In the genomic region with DNA sequence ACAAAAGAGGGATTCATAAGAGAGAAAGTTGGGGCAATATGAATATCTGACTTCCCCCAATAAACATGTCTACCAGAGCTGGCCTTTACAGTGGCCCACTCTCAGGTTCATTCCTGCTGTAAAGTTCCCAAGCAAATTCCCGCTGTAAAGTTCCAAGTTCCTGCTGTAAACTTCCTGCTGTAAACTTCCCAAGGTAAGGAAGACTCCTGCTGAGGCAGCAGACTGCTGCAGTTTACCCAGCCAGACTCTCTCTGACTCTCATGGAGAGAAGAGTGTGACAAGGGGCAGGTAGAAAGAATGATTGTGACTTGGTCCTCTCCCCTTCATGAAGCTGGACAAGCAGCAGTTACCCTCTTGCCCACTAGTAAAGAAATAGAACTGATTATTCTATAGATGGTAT, we compare ENCODE assay signal across 23 cellular contexts.
A peak's percentile ranks its signal among the peaks of the same experiment; 100 is the strongest.
DNase-seq lines count a peak whose midpoint lies in the region; ATAC-seq, FAIRE-seq and TF ChIP-seq lines count a peak whose summit lies in the region.
"Had no signal": no experiment of that assay in that cellular context is flagged by ENCODE, and none has a peak within 500 bp of the region (broad histone marks: within the 10 kb centered on the region; RNA-seq: fewer than 3 reads in every experiment).

No MANE protein-coding gene starts in this region.

- H3K56ac ChIP-seq in H1 (replicated peaks; ENCODE audit: insufficient read length, low read depth, low read length) (no peak overlapping the region), mesendoderm (ENCODE audit: low read length) (no peak overlapping the region)

- H3K9me3 ChIP-seq in H1 (ENCODE audit: insufficient read depth in 2 of 2, low read depth in 1 of 2, low read length in 1 of 2), result no peaks in the 10 kb centered on the region
- H3K9me3 ChIP-seq: BE2C had no signal

- DNase-seq in HTR-8/SVneo (ENCODE audit: insufficient read length, low spot score) (no peak), H1 (ENCODE audit: low read depth in 1 of 2, low spot score in 2 of 2) (no peak), iPS DF 19.7 (ENCODE audit: low read depth, low spot score) (peak; percentile 7), mesendoderm (peak; percentile 46)
- DNase-seq: BE2C; C1 segment of cervical spinal cord; CD4-positive, CD25-positive, alpha-beta regulatory T cell; CD8-positive, alpha-beta memory T cell; COR-L47; DMS 273 treated with DMSO at 0.1 percent for 48 hours; DMS53; DND-41; EL; GM23248; H7; HFFc6 had no signal

- H3K79me1 ChIP-seq in H1 (ENCODE audit: low read depth, low read length) (no peaks in the 10 kb centered on the region), mesendoderm (ENCODE audit: low read length) (no peaks in the 10 kb centered on the region)

- H3K4me1 ChIP-seq in H1 (replicated peaks in 1 of 4; ENCODE audit: control insufficient read depth in 3 of 4, insufficient read depth in 4 of 4, low read length in 3 of 4) (no peaks in the 10 kb centered on the region), mesendoderm (ENCODE audit: control insufficient read depth, low read depth, low read length) (no peaks in the 10 kb centered on the region)
- H3K4me1 ChIP-seq: BE2C had no signal

- H3K18ac ChIP-seq in H1 (ENCODE audit: extremely low read depth, low read length) (no peak overlapping the region), mesendoderm (ENCODE audit: low read length) (no peak overlapping the region)

- TF ChIP-seq RAD21 in H1 (IDR thresholded peaks at IDR 0.05 in 1 of 2, conservative IDR thresholded peaks at IDR 0.05 in 1 of 2; ENCODE audit: low read depth in 2 of 2, low read length in 2 of 2), result no peak

- H4K8ac ChIP-seq in H1 (ENCODE audit: extremely low read depth, insufficient read depth, low read length), result no peak overlapping the region
- H4K8ac ChIP-seq in mesendoderm (ENCODE audit: low read depth, low read length), result no peak overlapping the region

- H3K4ac ChIP-seq in H1 (replicated peaks; ENCODE audit: insufficient read length, low read depth, low read length), result no peak overlapping the region
- no peak overlapping the region for H3K4ac ChIP-seq in mesendoderm (ENCODE audit: low read depth, low read length)

- no peak overlapping the region for H4K91ac ChIP-seq in H1 (replicated peaks; ENCODE audit: insufficient read length, low read length)

- H3K27me3 Mint-ChIP-seq in activated T-helper 17 cell treated with anti-CD3 and anti-CD28 coated beads, Interleukin-2, amount 50 U/mL, for 72 hours, result peaks cover 13% of the 10 kb centered on the region
- H3K27me3 Mint-ChIP-seq: CD4-positive, CD25-positive, alpha-beta regulatory T cell had no signal

- no peaks in the 10 kb centered on the region for H3K23me2 ChIP-seq in H1 (ENCODE audit: low read depth, low read length)

- TF ChIP-seq POLR2A in H1 (IDR thresholded peaks at IDR 0.05; ENCODE audit: control extremely low read depth in 1 of 2, low read depth in 2 of 2, low read length in 2 of 2), result no peak

- H2BK20ac ChIP-seq in H1 (ENCODE audit: low read length), result no peak overlapping the region

- TF ChIP-seq EP300 in H1 (IDR thresholded peaks at IDR 0.05; ENCODE audit: borderline replicate concordance in 1 of 2, low read depth in 2 of 2, low read length in 2 of 2), result no peak

- CTCF ChIA-PET in H1 (lab: Charles Lee; ENCODE audit: partially characterized antibody), result interaction anchor here (0.6 kb wide), 1 partner anchor 344 kb away, joined by 3 read pairs; no protein-coding TSS in a partner anchor

- H3K4me3 Mint-ChIP-seq in activated T-helper 17 cell treated with anti-CD3 and anti-CD28 coated beads, Interleukin-2, amount 50 U/mL, for 72 hours, result no peak overlapping the region
- H3K4me3 Mint-ChIP-seq: CD4-positive, CD25-positive, alpha-beta regulatory T cell; CD8-positive, alpha-beta memory T cell; HFFc6 had no signal

- H3K23ac ChIP-seq in H1 (ENCODE audit: insufficient read length), result no peak overlapping the region
- no peak overlapping the region for H3K23ac ChIP-seq in mesendoderm (ENCODE audit: low read length)

- ATAC-seq in HG03135 (IDR thresholded peaks at IDR 0.05; ENCODE audit: unreplicated experiment) (no peak), GM19328 (IDR thresholded peaks at IDR 0.05; ENCODE audit: unreplicated experiment) (no peak), HG03025 (IDR thresholded peaks at IDR 0.05; ENCODE audit: low FRiP score, unreplicated experiment) (no peak)
- no peak for ATAC-seq in activated T-helper 17 cell treated with anti-CD3 and anti-CD28 coated beads, Interleukin-2, amount 50 U/mL, for 72 hours (replicated peaks)
- ATAC-seq: GM12878, HCT116 had no signal

- no peak overlapping the region for H2AK5ac ChIP-seq in H1 (ENCODE audit: low read depth, low read length)
- H2AK5ac ChIP-seq in mesendoderm (ENCODE audit: low read length), result no peak overlapping the region

- H3K4me2 ChIP-seq in H1 (ENCODE audit: insufficient read depth in 1 of 2, low read depth in 2 of 2, low read length in 2 of 2) (no peak overlapping the region), mesendoderm (ENCODE audit: low read length) (no peak overlapping the region)

- no peak overlapping the region for H3K14ac ChIP-seq in H1 (ENCODE audit: insufficient read length)

- no peak overlapping the region for H2BK120ac ChIP-seq in H1 (replicated peaks; ENCODE audit: low read depth, low read length)
- no peak overlapping the region for H2BK120ac ChIP-seq in mesendoderm (ENCODE audit: low read depth, low read length)

- H3K79me2 ChIP-seq in H1 (ENCODE audit: control insufficient read depth in 1 of 2, insufficient read depth in 2 of 2, low read length in 2 of 2), result no peaks in the 10 kb centered on the region
- no peaks in the 10 kb centered on the region for H3K79me2 ChIP-seq in mesendoderm (ENCODE audit: control insufficient read depth, insufficient read depth, low read length)

- POLR2A ChIA-PET in H1 (lab: Charles Lee; ENCODE audit: partially characterized antibody), result no interaction called here

- H3K4me1 Mint-ChIP-seq in activated T-helper 17 cell treated with anti-CD3 and anti-CD28 coated beads, Interleukin-2, amount 50 U/mL, for 72 hours, result no peaks in the 10 kb centered on the region
- H3K4me1 Mint-ChIP-seq: CD4-positive, CD25-positive, alpha-beta regulatory T cell; CD8-positive, alpha-beta memory T cell had no signal

- no peaks in the 10 kb centered on the region for H3K36me3 ChIP-seq in H1 (ENCODE audit: control insufficient read depth in 2 of 4, insufficient read depth in 4 of 4, low read length in 3 of 4)
- no peaks in the 10 kb centered on the region for H3K36me3 ChIP-seq in mesendoderm (ENCODE audit: control insufficient read depth, insufficient read depth, low read length)
- H3K36me3 ChIP-seq: BE2C had no signal

- no peaks in the 10 kb centered on the region for H3K9me3 Mint-ChIP-seq in activated T-helper 17 cell treated with anti-CD3 and anti-CD28 coated beads, Interleukin-2, amount 50 U/mL, for 72 hours
- H3K9me3 Mint-ChIP-seq: CD8-positive, alpha-beta memory T cell had no signal

- no peak for TF ChIP-seq CTCF in H1 (IDR thresholded peaks at IDR 0.05; ENCODE audit: control extremely low read depth in 1 of 3, insufficient read depth in 1 of 3, low read depth in 1 of 3, low read length in 3 of 3)

- H3K27ac ChIP-seq in H1 (ENCODE audit: low read depth, low read length), result no peak overlapping the region
- H3K27ac ChIP-seq in mesendoderm (ENCODE audit: low read depth, low read length), result no peak overlapping the region
- H3K27ac ChIP-seq: GM23248 had no signal

- H2AFZ ChIP-seq in H1 (ENCODE audit: low read length), result no peak overlapping the region
- H2AFZ ChIP-seq: GM23248 had no signal

- 73% methylated on average over 1 of the region's 1 CpG; no CpG with 5 or more reads in 1 of the 2 experiments for WGBS in H1 (ENCODE audit: extremely low coverage in 1 of 2, insufficient coverage in 1 of 2, insufficient read length in 1 of 2, insufficient replicate concordance in 2 of 2, low coverage in 1 of 2, low lambda C conversion rate in 2 of 2, missing lambda C conversion rate in 1 of 2), 2 experiments
- WGBS in mesendoderm (ENCODE audit: extremely low coverage, insufficient coverage, low lambda C conversion rate), result no CpG with 5 or more reads among the region's 1 CpG

- no peak overlapping the region for H4K5ac ChIP-seq in H1 (ENCODE audit: insufficient read length, low read depth, low read length)
- no peak overlapping the region for H4K5ac ChIP-seq in mesendoderm (ENCODE audit: low read length)

- H3K27ac Mint-ChIP-seq in activated T-helper 17 cell treated with anti-CD3 and anti-CD28 coated beads, Interleukin-2, amount 50 U/mL, for 72 hours, result no peak overlapping the region
- H3K27ac Mint-ChIP-seq: CD4-positive, CD25-positive, alpha-beta regulatory T cell; CD8-positive, alpha-beta memory T cell; HFFc6 had no signal

- H2BK15ac ChIP-seq in H1 (ENCODE audit: low read length) (no peak overlapping the region), mesendoderm (replicated peaks; ENCODE audit: low read depth) (no peak overlapping the region)

- no peak overlapping the region for H2BK12ac ChIP-seq in H1 (ENCODE audit: low read depth, low read length)

- H3K27me3 ChIP-seq in H1 (replicated peaks in 1 of 4; ENCODE audit: control insufficient read depth in 3 of 4, extremely low read depth in 1 of 4, insufficient read depth in 3 of 4, low read length in 3 of 4) (no peaks in the 10 kb centered on the region), mesendoderm (ENCODE audit: insufficient read depth, low read length, poor library complexity) (no peaks in the 10 kb centered on the region)
- H3K27me3 ChIP-seq: BE2C had no signal

- peak; percentile 44 for FAIRE-seq in HTR-8/SVneo (lab: Jason Lieb, UNC)
- peak; percentile 13 for FAIRE-seq in H1 (lab: Jason Lieb, UNC)
- FAIRE-seq: GM19239 had no signal

- H3K4me3 ChIP-seq in H1 (ENCODE audit: extremely low read depth in 1 of 4, insufficient read depth in 2 of 4, low read depth in 3 of 4, low read length in 4 of 4) (no peak overlapping the region), mesendoderm (ENCODE audit: low read length) (no peak overlapping the region)
- H3K4me3 ChIP-seq: GM12878, GM23248 had no signal

- H4K20me1 ChIP-seq in H1 (replicated peaks in 1 of 2; ENCODE audit: control insufficient read depth in 1 of 2, insufficient read depth in 2 of 2, low read length in 2 of 2), result no peaks in the 10 kb centered on the region

- no peaks in the 10 kb centered on the region for H3K36me3 Mint-ChIP-seq in activated T-helper 17 cell treated with anti-CD3 and anti-CD28 coated beads, Interleukin-2, amount 50 U/mL, for 72 hours (ENCODE audit: low read depth)
- H3K36me3 Mint-ChIP-seq: CD4-positive, CD25-positive, alpha-beta regulatory T cell; CD8-positive, alpha-beta memory T cell had no signal

- H2BK5ac ChIP-seq in H1 (ENCODE audit: low read depth, low read length), result no peak overlapping the region
- H2BK5ac ChIP-seq in mesendoderm (ENCODE audit: low read length), result no peak overlapping the region

- H3K9ac ChIP-seq in H1 (replicated peaks in 1 of 4; ENCODE audit: extremely low read depth in 1 of 4, low read depth in 3 of 4, low read length in 3 of 4) (peak overlapping the region in 1 of 4 experiments; percentile 34; a peak in 1 of 7 replicates), mesendoderm (ENCODE audit: low read length) (no peak overlapping the region)
- H3K9ac ChIP-seq: GM23248 had no signal

TF ChIP-seq in H1, 55 proteins besides CTCF, POLR2A, EP300 and RAD21:
- TF ChIP-seq EZH2 (IDR thresholded peaks at IDR 0.05; ENCODE audit: low read depth, low read length, severe bottlenecking), result no peak

Comparison
In these comparisons a context has a peak if more than half of its experiments do, and no peak if none do; other contexts are left out.
1. DNase-seq: peak in iPS DF 19.7 (single experiment) and mesendoderm (single experiment); none in HTR-8/SVneo (single experiment) and H1 (0 of 2).